26 cellular contexts compared by ENCODE assay signal in genomic region chr6:27098956-27099355, GRCh38.
"Had no signal": no experiment of that assay in that cellular context is flagged by ENCODE, and none has a peak within 500 bp of the region (broad histone marks: within the 10 kb centered on the region; RNA-seq: fewer than 3 reads in every experiment).

No MANE protein-coding gene starts in this region.

- DNase-seq: stimulated activated CD4-positive, alpha-beta T cell treated with anti-CD3 and anti-CD28 coated beads, Interleukin-2, amount 100 ng/mL, for 48 hours; stimulated activated CD4-positive, alpha-beta T cell treated with anti-CD3 and anti-CD28 coated beads, Interleukin-4, amount 100 ng/mL, for 1 hour; stimulated activated CD4-positive, alpha-beta T cell treated with anti-CD3 and anti-CD28 coated beads, Interleukin-4, amount 100 ng/mL, for 24 hours; stimulated activated CD4-positive, alpha-beta T cell treated with anti-CD3 and anti-CD28 coated beads, Interleukin-4, amount 100 ng/mL, for 4 hours; stimulated activated CD8-positive, alpha-beta memory T cell treated with anti-CD3 and anti-CD28 coated beads, Interleukin-4, amount 100 ng/mL, for 48 hours; stimulated activated naive B cell treated with anti-CD40 and anti-IgM and Interleukin-4, amounts not matched to agents 10 μg/mL and 1 μg/mL and 100 μg/mL, for 72 hours; stimulated activated naive CD4-positive, alpha-beta T cell; stimulated activated naive CD4-positive, alpha-beta T cell treated with Interleukin-2 at 50 U/mL for 16 hours; stimulated activated naive CD8-positive, alpha-beta T cell treated with anti-CD3 and anti-CD28 coated beads, Interleukin-15, amount 100 ng/mL, for 72 hours; stimulated activated naive CD8-positive, alpha-beta T cell treated with anti-CD3 and anti-CD28 coated beads, Interleukin-15, Interleukin-2, amounts not matched to agents 100 U/mL and 50 U/mL, for 24 hours; stomach; substantia nigra; testis; thyroid gland; tibial artery; transverse colon; upper lobe of right lung; uterus had no signal

- H3K27ac Mint-ChIP-seq: stimulated activated effector memory CD8-positive, alpha-beta T cell treated with anti-CD3 and anti-CD28 coated beads, Interleukin-12 subunit alpha, Interleukin-12 subunit beta, amount 100 ng/mL, for 72 hours; stimulated activated memory B cell treated with anti-CD40 and anti-IgM and Interleukin-4, amounts not matched to agents 10 μg/mL and 1 μg/mL and 100 μg/mL, for 72 hours; stimulated activated naive B cell treated with anti-CD40 and anti-IgM and Interleukin-4, amounts not matched to agents 10 μg/mL and 1 μg/mL and 100 μg/mL, for 72 hours; stimulated activated naive CD8-positive, alpha-beta T cell treated with anti-CD3 and anti-CD28 coated beads, Interleukin-15, amount 100 ng/mL, for 72 hours; stimulated activated naive CD8-positive, alpha-beta T cell treated with anti-CD3 and anti-CD28 coated beads, Interleukin-15, Interleukin-2, amounts not matched to agents 100 ng/mL and 50 ng/mL, for 24 hours had no signal

- H3K4me3 ChIP-seq: stomach, suprapubic skin, thoracic aorta, thyroid gland, tibial artery, tibial nerve, transverse colon, upper lobe of left lung, upper lobe of right lung, uterus, vagina had no signal

- H3K36me3 ChIP-seq: stomach, suprapubic skin, thoracic aorta, thyroid gland, tibial artery, tibial nerve, transverse colon, upper lobe of left lung, upper lobe of right lung, uterus, vagina had no signal

- H3K9me3 Mint-ChIP-seq: stimulated activated effector memory CD8-positive, alpha-beta T cell treated with anti-CD3 and anti-CD28 coated beads, Interleukin-12 subunit alpha, Interleukin-12 subunit beta, amount 100 ng/mL, for 72 hours; stimulated activated naive CD8-positive, alpha-beta T cell treated with anti-CD3 and anti-CD28 coated beads, Interleukin-15, Interleukin-2, amounts not matched to agents 100 ng/mL and 50 ng/mL, for 24 hours had no signal

- ATAC-seq: stimulated activated effector memory CD8-positive, alpha-beta T cell treated with anti-CD3 and anti-CD28 coated beads, Interleukin-12 subunit alpha, Interleukin-12 subunit beta, amount 100 ng/mL, for 72 hours; stimulated activated memory B cell treated with anti-CD40 and anti-IgM and Interleukin-4, amounts not matched to agents 10 μg/mL and 1 μg/mL and 100 μg/mL, for 72 hours; stimulated activated naive B cell treated with anti-CD40 and anti-IgM and Interleukin-4, amounts not matched to agents 10 μg/mL and 1 μg/mL and 100 μg/mL, for 72 hours; stimulated activated naive CD8-positive, alpha-beta T cell treated with anti-CD3 and anti-CD28 coated beads, Interleukin-15, amount 100 ng/mL, for 72 hours; stimulated activated naive CD8-positive, alpha-beta T cell treated with anti-CD3 and anti-CD28 coated beads, Interleukin-15, Interleukin-2, amounts not matched to agents 100 U/mL and 50 U/mL, for 24 hours; upper lobe of right lung had no signal

- H3K27me3 ChIP-seq: testis, thyroid gland, upper lobe of left lung, vagina had no signal

- H3K27ac ChIP-seq: stomach, suprapubic skin, testis, thoracic aorta, thyroid gland, tibial artery, tibial nerve, transverse colon, upper lobe of left lung, upper lobe of right lung, uterus, vagina had no signal

- H3K36me3 Mint-ChIP-seq: stimulated activated memory B cell treated with anti-CD40 and anti-IgM and Interleukin-4, amounts not matched to agents 10 μg/mL and 1 μg/mL and 100 μg/mL, for 72 hours had no signal

- H3K4me1 ChIP-seq: testis, thyroid gland, upper lobe of right lung, uterus, vagina had no signal

- H3K4me3 Mint-ChIP-seq: stimulated activated effector memory CD8-positive, alpha-beta T cell treated with anti-CD3 and anti-CD28 coated beads, Interleukin-12 subunit alpha, Interleukin-12 subunit beta, amount 100 ng/mL, for 72 hours; stimulated activated memory B cell treated with anti-CD40 and anti-IgM and Interleukin-4, amounts not matched to agents 10 μg/mL and 1 μg/mL and 100 μg/mL, for 72 hours; stimulated activated naive B cell treated with anti-CD40 and anti-IgM and Interleukin-4, amounts not matched to agents 10 μg/mL and 1 μg/mL and 100 μg/mL, for 72 hours; stimulated activated naive CD8-positive, alpha-beta T cell treated with anti-CD3 and anti-CD28 coated beads, Interleukin-15, amount 100 ng/mL, for 72 hours had no signal
